20 cellular contexts compared by ENCODE assay signal in the genomic region with DNA sequence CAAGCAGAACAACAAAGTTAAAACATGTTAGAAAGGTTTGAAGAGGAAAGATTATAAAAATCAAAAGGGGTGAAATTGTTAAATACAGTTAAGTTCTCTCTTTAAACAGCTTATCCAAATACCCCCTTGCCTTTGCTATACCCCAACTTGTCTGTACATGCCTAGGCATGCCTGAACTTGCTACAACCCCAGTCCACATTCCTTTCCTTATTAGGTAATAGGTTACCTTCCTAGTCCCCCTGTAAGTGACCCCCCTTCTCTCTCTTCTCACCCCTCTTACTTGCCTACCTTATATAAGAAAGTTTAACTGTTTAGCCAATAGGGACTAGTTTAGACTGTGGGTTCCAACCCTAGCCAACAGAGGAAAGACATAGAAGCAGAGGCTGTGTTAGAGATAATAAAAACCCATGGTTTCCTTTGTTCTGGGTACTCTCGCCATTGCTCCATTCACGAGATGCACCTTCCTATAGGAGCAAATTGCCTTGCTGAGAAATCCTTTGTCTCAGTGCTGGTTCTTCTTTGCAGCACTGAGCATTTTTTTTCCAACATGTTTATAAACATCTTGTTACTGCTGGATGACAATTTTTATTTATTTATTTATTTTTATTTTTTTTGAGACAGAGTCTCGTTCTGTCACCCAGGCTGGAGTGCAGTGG.
DNase-seq lines count a peak whose midpoint lies in the region; TF ChIP-seq lines count a peak whose summit lies in the region.
"Had no signal": no experiment of that assay in that cellular context is flagged by ENCODE, and none has a peak within 500 bp of the region (broad histone marks: within the 10 kb centered on the region; RNA-seq: fewer than 3 reads in every experiment).

No MANE protein-coding gene starts in this region.

- no peak overlapping the region for H4K12ac ChIP-seq in trophoblast cell (ENCODE audit: low read depth, low read length)

- H3K27me3 Mint-ChIP-seq in endodermal cell (ENCODE audit: insufficient read depth): peaks cover 3% of the 10 kb centered on the region
- H3K27me3 Mint-ChIP-seq: CD4-positive, CD25-positive, alpha-beta regulatory T cell had no signal

- peaks cover 29% of the 10 kb centered on the region for H3K9me3 ChIP-seq in endodermal cell (ENCODE audit: control insufficient read depth, low read length)
- H3K9me3 ChIP-seq in trophoblast cell (ENCODE audit: insufficient read depth, low read depth, low read length): peaks cover 12% of the 10 kb centered on the region

- no peaks in the 10 kb centered on the region for H3K4me1 ChIP-seq in endodermal cell (ENCODE audit: control insufficient read depth, insufficient read depth, low read length)
- H3K4me1 ChIP-seq in trophoblast cell (ENCODE audit: control insufficient read depth in 1 of 2, insufficient read depth in 2 of 2, low read length in 2 of 2): no peaks in the 10 kb centered on the region
- H3K4me1 ChIP-seq: Caco-2 had no signal

- no peak overlapping the region for H3K4me2 ChIP-seq in trophoblast cell (ENCODE audit: low read length)
- H3K4me2 ChIP-seq: PC-9 had no signal

- no peaks in the 10 kb centered on the region for H3K79me1 ChIP-seq in trophoblast cell (ENCODE audit: low read length)

- no peak overlapping the region for H3K18ac ChIP-seq in trophoblast cell (ENCODE audit: low read length)

- WGBS in endodermal cell (ENCODE audit: insufficient coverage in 1 of 2, insufficient read length in 1 of 2), 2 experiments: 94 to 100% methylated on average over 2 to 3 of the region's 3 CpGs
- no CpG with 5 or more reads among the region's 3 CpGs for WGBS in trophoblast cell (ENCODE audit: extremely low coverage, insufficient coverage, insufficient read length)

- no peak overlapping the region for H2AK5ac ChIP-seq in trophoblast cell (ENCODE audit: low read length)

- no peak overlapping the region for H2BK12ac ChIP-seq in trophoblast cell (ENCODE audit: low read length)

- H3K4me3 Mint-ChIP-seq in endodermal cell: no peak overlapping the region
- H3K4me3 Mint-ChIP-seq: CD4-positive, CD25-positive, alpha-beta regulatory T cell had no signal

- H2BK5ac ChIP-seq in trophoblast cell (ENCODE audit: low read depth, low read length, poor library complexity): peak overlapping the region; percentile 21

- no peak overlapping the region for H4K91ac ChIP-seq in trophoblast cell (ENCODE audit: low read depth, low read length)

- no peak overlapping the region for H3K14ac ChIP-seq in trophoblast cell (ENCODE audit: low read length)

- in situ Hi-C loops in KBM-7 (cut with MboI; ENCODE audit: low pct_unique_long_range_greater_than_20kb, low sequenced_read_pairs): loop anchor here (25.0 kb wide), 1 partner anchor 888 kb away; no protein-coding TSS in a partner anchor

- H3K27me3 ChIP-seq in endodermal cell (ENCODE audit: control insufficient read depth, insufficient read depth, low read length, poor library complexity, severe bottlenecking) (no peaks in the 10 kb centered on the region), trophoblast cell (ENCODE audit: insufficient read depth, low read length) (no peaks in the 10 kb centered on the region)

- no peaks in the 10 kb centered on the region for H3K4me1 Mint-ChIP-seq in endodermal cell
- H3K4me1 Mint-ChIP-seq: CD4-positive, CD25-positive, alpha-beta regulatory T cell had no signal

- H3K23ac ChIP-seq in trophoblast cell (ENCODE audit: low read length): no peak overlapping the region

- H2AFZ ChIP-seq in trophoblast cell (ENCODE audit: insufficient read depth, low read length, poor library complexity): no peak overlapping the region
- H2AFZ ChIP-seq: PC-9 had no signal

- no peaks in the 10 kb centered on the region for H3K36me3 ChIP-seq in endodermal cell (ENCODE audit: control insufficient read depth, insufficient read depth, low read length)
- H3K36me3 ChIP-seq in trophoblast cell (ENCODE audit: control insufficient read depth in 1 of 2, insufficient read depth in 2 of 2, low read length in 2 of 2): no peaks in the 10 kb centered on the region

- H3K4ac ChIP-seq in trophoblast cell (ENCODE audit: low read depth, low read length): no peak overlapping the region

- no peaks in the 10 kb centered on the region for H3K79me2 ChIP-seq in trophoblast cell (ENCODE audit: control insufficient read depth, insufficient read depth, low read length, poor library complexity)

- H4K8ac ChIP-seq in trophoblast cell (ENCODE audit: low read depth, low read length): no peak overlapping the region

- TF ChIP-seq CTCF in endodermal cell (conservative IDR thresholded peaks at IDR 0.05): no peak

- peaks cover 26% of the 10 kb centered on the region for H3K9me3 Mint-ChIP-seq in endodermal cell

- H3K4me3 ChIP-seq in endodermal cell (ENCODE audit: low read length) (peak overlapping the region; percentile 31), trophoblast cell (ENCODE audit: low read depth, low read length) (no peak overlapping the region)
- H3K4me3 ChIP-seq: PC-9 had no signal

- no peak overlapping the region for H3K27ac Mint-ChIP-seq in endodermal cell
- H3K27ac Mint-ChIP-seq: CD4-positive, CD25-positive, alpha-beta regulatory T cell had no signal

- H3K9ac ChIP-seq in endodermal cell (ENCODE audit: extremely low read depth, low read length, poor library complexity, severe bottlenecking) (no peak overlapping the region), trophoblast cell (ENCODE audit: low read length) (no peak overlapping the region)

- no peak overlapping the region for H2BK120ac ChIP-seq in trophoblast cell (ENCODE audit: insufficient read depth, low read length, poor library complexity)

- H3K27ac ChIP-seq in endodermal cell (ENCODE audit: low read depth, low read length) (no peak overlapping the region), trophoblast cell (ENCODE audit: low read depth, low read length) (no peak overlapping the region)
- H3K27ac ChIP-seq: PC-9 had no signal

- peak; percentile 10 for DNase-seq in DMS53 (lab: John Stamatoyannopoulos, UW)
- DNase-seq in DMS53 treated with DMSO at 0.1 percent for 48 hours (lab: John Stamatoyannopoulos, UW; ENCODE audit: unreplicated experiment): no peak
- DNase-seq in KBM-7: peak; percentile 17
- DNase-seq in endodermal cell: peak; percentile 77
- no peak for DNase-seq in trophoblast cell
- no peak for DNase-seq in foreskin melanocyte
- DNase-seq in stimulated activated CD4-positive, alpha-beta T cell treated with anti-CD3 and anti-CD28 coated beads, Interleukin-2, amount 100 ng/mL, for 48 hours: no peak
- no peak for DNase-seq in GM03348 (ENCODE audit: low spot score)
- DNase-seq: 8988T; Caco-2; CD4-positive, CD25-positive, alpha-beta regulatory T cell; IMR-90; Kasumi-1; MM.1S; NCI-H1092; NCI-H1436 treated with DMSO at 0.1 percent for 48 hours; NCI-H2029; NCI-H345; NCI-H526; PC-9 had no signal

- peaks cover 3% of the 10 kb centered on the region for H3K36me3 Mint-ChIP-seq in endodermal cell (ENCODE audit: low read depth)

Comparison
In these comparisons a context has a peak if more than half of its experiments do, and no peak if none do; other contexts are left out.
1. DNase-seq: peak in DMS53 (single experiment), KBM-7 (single experiment) and endodermal cell (single experiment); none in DMS53 treated with DMSO at 0.1 percent for 48 hours (single experiment), trophoblast cell (0 of 2), foreskin melanocyte (single experiment), stimulated activated CD4-positive, alpha-beta T cell treated with anti-CD3 and anti-CD28 coated beads, Interleukin-2, amount 100 ng/mL, for 48 hours (0 of 2) and GM03348 (single experiment).